24 cellular contexts compared by ENCODE assay signal in the genomic region with DNA sequence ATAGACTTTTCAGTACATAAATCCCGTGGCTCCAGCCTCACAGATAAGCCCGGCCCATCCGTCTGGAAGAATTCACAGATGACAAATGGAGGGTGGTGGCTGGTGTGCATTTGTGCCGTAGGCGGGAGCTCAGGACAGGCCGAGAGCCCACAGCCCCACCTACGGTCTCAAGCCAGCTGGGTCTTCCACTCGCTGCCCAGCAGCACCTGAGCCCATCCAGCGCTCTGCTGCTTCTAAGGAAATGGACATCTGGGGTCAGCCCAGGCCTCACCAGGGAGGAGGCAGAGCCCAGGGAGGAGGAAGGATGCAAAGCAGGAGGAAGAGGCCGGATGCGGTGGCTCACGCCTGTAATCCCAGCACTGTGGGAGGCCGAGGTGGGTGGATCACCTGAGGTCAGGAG.
"Had no signal": no experiment of that assay in that cellular context is flagged by ENCODE, and none has a peak within 500 bp of the region (broad histone marks: within the 10 kb centered on the region; RNA-seq: fewer than 3 reads in every experiment).

No MANE protein-coding gene starts in this region.

- H3K4me3 ChIP-seq: esophagus muscularis mucosa, gastrocnemius medialis, left ventricle myocardium inferior, lung, prostate gland, smooth muscle cell, suprapubic skin, thyroid gland, upper lobe of left lung, uterus had no signal

- DNase-seq: effector memory CD8-positive, alpha-beta T cell; gastrocnemius medialis; immature natural killer cell; left cardiac atrium; left ventricle myocardium inferior; mesenchymal stem cell; midbrain; naive B cell; stimulated activated CD4-positive, alpha-beta T cell treated with anti-CD3 and anti-CD28 coated beads, Interleukin-4, amount 100 ng/mL, for 1 hour; stimulated activated CD8-positive, alpha-beta memory T cell treated with anti-CD3 and anti-CD28 coated beads, Interleukin-4, amount 100 ng/mL, for 48 hours; stimulated activated naive CD8-positive, alpha-beta T cell treated with anti-CD3 and anti-CD28 coated beads, Interleukin-15, Interleukin-2, amounts not matched to agents 100 U/mL and 50 U/mL, for 24 hours; thyroid gland; uterus had no signal

- H3K27me3 ChIP-seq: thyroid gland, upper lobe of left lung, uterus had no signal

- H3K27ac Mint-ChIP-seq: dendritic cell treated with granulocyte-macrophage colony-stimulating factor and Interleukin-4, amounts not matched to agents 40 ng/mL and 50 ng/mL, for 4 days; effector memory CD8-positive, alpha-beta T cell; immature natural killer cell; naive B cell; stimulated activated effector memory CD8-positive, alpha-beta T cell treated with anti-CD3 and anti-CD28 coated beads, Interleukin-12 subunit alpha, Interleukin-12 subunit beta, amount 100 ng/mL, for 72 hours had no signal

- H3K4me3 Mint-ChIP-seq: dendritic cell treated with granulocyte-macrophage colony-stimulating factor and Interleukin-4, amounts not matched to agents 40 ng/mL and 50 ng/mL, for 4 days; effector memory CD8-positive, alpha-beta T cell; immature natural killer cell; nephron; stimulated activated effector memory CD8-positive, alpha-beta T cell treated with anti-CD3 and anti-CD28 coated beads, Interleukin-12 subunit alpha, Interleukin-12 subunit beta, amount 100 ng/mL, for 72 hours had no signal

- H3K36me3 ChIP-seq: esophagus muscularis mucosa, gastrocnemius medialis, left ventricle myocardium inferior, prostate gland, suprapubic skin, thyroid gland, upper lobe of left lung, uterus had no signal

- H3K4me1 ChIP-seq: esophagus muscularis mucosa, gastrocnemius medialis, left ventricle myocardium inferior, parathyroid adenoma, prostate gland, suprapubic skin, thyroid gland, uterus had no signal

- H3K9me3 ChIP-seq: esophagus muscularis mucosa, gastrocnemius medialis, left ventricle myocardium inferior, prostate gland, suprapubic skin, thyroid gland, upper lobe of left lung, uterus had no signal

- H3K36me3 Mint-ChIP-seq: immature natural killer cell; naive B cell; stimulated activated effector memory CD8-positive, alpha-beta T cell treated with anti-CD3 and anti-CD28 coated beads, Interleukin-12 subunit alpha, Interleukin-12 subunit beta, amount 100 ng/mL, for 72 hours had no signal

- H3K4me1 Mint-ChIP-seq: immature natural killer cell; naive B cell; stimulated activated effector memory CD8-positive, alpha-beta T cell treated with anti-CD3 and anti-CD28 coated beads, Interleukin-12 subunit alpha, Interleukin-12 subunit beta, amount 100 ng/mL, for 72 hours had no signal

- H3K27ac ChIP-seq: epithelial cell of prostate, esophagus muscularis mucosa, gastrocnemius medialis, left ventricle myocardium inferior, parathyroid adenoma, prostate gland, suprapubic skin, thyroid gland, upper lobe of left lung, uterus had no signal

- ATAC-seq: effector memory CD8-positive, alpha-beta T cell; gastrocnemius medialis; left cardiac atrium; stimulated activated effector memory CD8-positive, alpha-beta T cell treated with anti-CD3 and anti-CD28 coated beads, Interleukin-12 subunit alpha, Interleukin-12 subunit beta, amount 100 ng/mL, for 72 hours; stimulated activated naive CD8-positive, alpha-beta T cell treated with anti-CD3 and anti-CD28 coated beads, Interleukin-15, Interleukin-2, amounts not matched to agents 100 U/mL and 50 U/mL, for 24 hours had no signal
